In genomic region chr6:123214433-123214832, GRCh38 we compare ENCODE assay signal across 6 cellular contexts.
"Had no signal": no experiment of that assay in that cellular context is flagged by ENCODE, and none has a peak within 500 bp of the region (broad histone marks: within the 10 kb centered on the region; RNA-seq: fewer than 3 reads in every experiment).

No MANE protein-coding gene starts in this region.

- H3K36me3 Mint-ChIP-seq: IgD-negative memory B cell had no signal

- H3K27ac Mint-ChIP-seq: IgD-negative memory B cell had no signal

- H3K27me3 Mint-ChIP-seq: IgD-negative memory B cell had no signal

- H3K4me3 ChIP-seq: GM23248 had no signal

- H3K4me3 Mint-ChIP-seq: IgD-negative memory B cell had no signal

- H3K4me1 Mint-ChIP-seq: IgD-negative memory B cell had no signal

- H3K9me3 Mint-ChIP-seq: H9 had no signal

- DNase-seq: GM23248, H9, HCEC 1CT had no signal

- ATAC-seq: HepG2 had no signal

- H3K27ac ChIP-seq: GM23248, HL-60 had no signal

- H3K9ac ChIP-seq: GM23248 had no signal
